1 cellular context compared by ENCODE assay signal in genomic region chr17:72672729-72673128, GRCh38.
TF ChIP-seq lines count a peak whose summit lies in the region.

No MANE protein-coding gene starts in this region.

TF ChIP-seq in HepG2, 621 proteins besides CTCF, POLR2A, EP300 and RAD21 (continued from another document):
- TF ChIP-seq ZBTB40 (IDR thresholded peaks at IDR 0.05) (no peak), ZBTB40 (CRISPR knock-in tag; IDR thresholded peaks at IDR 0.05) (peak; percentile 78; the same call in 1 of the 2 replicates)
